8 cellular contexts compared by ENCODE assay signal in genomic region chr2:100291152-100291970, GRCh38. TPM values are rescaled to one million over a fixed set of nuclear protein-coding genes. Genes with fewer than 3 reads are reported as not detected.
A peak's percentile ranks its signal among the peaks of the same experiment; 100 is the strongest.
DNase-seq lines count a peak whose midpoint lies in the region; ATAC-seq and TF ChIP-seq lines count a peak whose summit lies in the region.

No MANE protein-coding gene starts in this region.

- no peaks in the 10 kb centered on the region for H3K36me3 ChIP-seq in fibroblast of lung (ENCODE audit: control insufficient read depth, insufficient read depth, low read length)
- H3K36me3 ChIP-seq in colonic mucosa, result no peaks in the 10 kb centered on the region

- H3K79me2 ChIP-seq in fibroblast of lung (ENCODE audit: control insufficient read depth, insufficient read depth, low read length), result no peaks in the 10 kb centered on the region

- H3K4me1 ChIP-seq in fibroblast of lung (ENCODE audit: control insufficient read depth, extremely low read depth, insufficient read depth, low read length) (no peaks in the 10 kb centered on the region), colonic mucosa (no peaks in the 10 kb centered on the region)

- H2AFZ ChIP-seq in fibroblast of lung (ENCODE audit: low read length), result no peak overlapping the region

- peak; percentile 99 for DNase-seq in DMS53 treated with DMSO at 0.1 percent for 48 hours (lab: John Stamatoyannopoulos, UW; ENCODE audit: unreplicated experiment)
- peak; percentile 58 for DNase-seq in NCI-H2196 (lab: John Stamatoyannopoulos, UW; ENCODE audit: unreplicated experiment)
- DNase-seq in activated CD8-positive, alpha-beta memory T cell treated with anti-CD3 and anti-CD28 coated beads for 48 hours (ENCODE audit: low read depth in 2 of 3, low spot score in 2 of 3), result peak in 2 of 3 experiments; percentile 26 to 27
- peak; percentile 93 to 100 for DNase-seq in fibroblast of lung (ENCODE audit: low read depth in 2 of 2)
- DNase-seq in retinal pigment epithelial cell (ENCODE audit: low read depth), result peak; percentile 91
- no peak for DNase-seq in colonic mucosa

- no peaks in the 10 kb centered on the region for H3K27me3 ChIP-seq in fibroblast of lung (ENCODE audit: control insufficient read depth, insufficient read depth, low read length)
- no peaks in the 10 kb centered on the region for H3K27me3 ChIP-seq in colonic mucosa

- ATAC-seq in GM21367 (IDR thresholded peaks at IDR 0.05; ENCODE audit: unreplicated experiment) (no peak), HG02938 (IDR thresholded peaks at IDR 0.05; ENCODE audit: unreplicated experiment) (no peak)

- intact Hi-C loops in colonic mucosa (cut with DNase I), result no loop called here

- H3K4me3 ChIP-seq in fibroblast of lung (replicated peaks in 1 of 4; ENCODE audit: control extremely low read depth in 1 of 4, insufficient read depth in 1 of 4, low read depth in 3 of 4, low read length in 4 of 4) (no peak overlapping the region), retinal pigment epithelial cell (ENCODE audit: low read length) (no peak overlapping the region), colonic mucosa (no peak overlapping the region)

- no peak overlapping the region for H3K4me2 ChIP-seq in fibroblast of lung (ENCODE audit: extremely low read depth, insufficient read depth, low read length)

- H3K9me3 ChIP-seq in fibroblast of lung (ENCODE audit: control insufficient read depth, insufficient read depth, low read depth, low read length) (no peaks in the 10 kb centered on the region), colonic mucosa (no peaks in the 10 kb centered on the region)

- no peaks in the 10 kb centered on the region for H4K20me1 ChIP-seq in fibroblast of lung (ENCODE audit: control insufficient read depth, extremely low read depth, insufficient read depth, low read length)

- H3K9ac ChIP-seq in fibroblast of lung (ENCODE audit: insufficient read depth, low read length) (no peak overlapping the region), colonic mucosa (ENCODE audit: low read depth in 2 of 2, low read length in 2 of 2) (no peak overlapping the region)

- TF ChIP-seq CTCF in fibroblast of lung (conservative IDR thresholded peaks at IDR 0.05 in 1 of 2, IDR thresholded peaks at IDR 0.05 in 1 of 2; ENCODE audit: low read depth in 1 of 2, low read length in 2 of 2) (no peak), retinal pigment epithelial cell (conservative IDR thresholded peaks at IDR 0.05; ENCODE audit: low read depth, low read length) (no peak), colonic mucosa (IDR thresholded peaks at IDR 0.05) (no peak)

- H3K27ac ChIP-seq in fibroblast of lung (ENCODE audit: insufficient read depth, low read length) (peak overlapping the region; percentile 13), colonic mucosa (no peak overlapping the region)

RNA-seq across cellular contexts. Expression of gene LONRF2, which starts 30.9 kb away (rescaled TPM):
- under 0.01 TPM in 2 replicates for total RNA-seq in fibroblast of lung
- 0.01 and 0.03 TPM in 2 replicates for polyA plus RNA-seq in fibroblast of lung
- polyA plus RNA-seq in fibroblast of lung (2012), result 0.02 TPM in 1 of 2 replicates, not detected in the other
- polyA minus RNA-seq in fibroblast of lung (ENCODE audit: low replicate concordance), result not detected in 2 replicates
- total RNA-seq in colonic mucosa, result 1 to 10 TPM in 1 of 2 donors, under 1 TPM in 1; 0.17 to 1.7 TPM
